ENCODE assay signal across 7 cellular contexts in genomic region chrX:84501798-84502628, GRCh38. TPM values are rescaled to one million over a fixed set of nuclear protein-coding genes. Genes with fewer than 3 reads are reported as not detected.
DNase-seq lines count a peak whose midpoint lies in the region; ATAC-seq and TF ChIP-seq lines count a peak whose summit lies in the region.

TSS of gene HDX (minus strand) at chrX:84502453. CDS start at chrX:84475397, 27,056 bp downstream.

- no peaks in the 10 kb centered on the region for H3K36me3 ChIP-seq in effector memory CD4-positive, alpha-beta T cell (ENCODE audit: control insufficient read depth, insufficient read depth, low read length)
- no peaks in the 10 kb centered on the region for H3K36me3 ChIP-seq in lower lobe of right lung

- H3K9me3 ChIP-seq in effector memory CD4-positive, alpha-beta T cell (ENCODE audit: control insufficient read depth, low read length), result no peaks in the 10 kb centered on the region
- H3K9me3 ChIP-seq in lower lobe of right lung, result no peaks in the 10 kb centered on the region

- no peaks in the 10 kb centered on the region for H3K4me1 ChIP-seq in effector memory CD4-positive, alpha-beta T cell (ENCODE audit: control insufficient read depth, insufficient read depth, low read length, poor library complexity, severe bottlenecking)
- no peaks in the 10 kb centered on the region for H3K4me1 ChIP-seq in lower lobe of right lung

- H3K27me3 ChIP-seq in effector memory CD4-positive, alpha-beta T cell (replicated peaks; ENCODE audit: control insufficient read depth, insufficient read depth, low read length, poor library complexity, severe bottlenecking), result no peaks in the 10 kb centered on the region
- no peaks in the 10 kb centered on the region for H3K27me3 ChIP-seq in lower lobe of right lung (ENCODE audit: low read depth)

- H3K27ac ChIP-seq in effector memory CD4-positive, alpha-beta T cell (ENCODE audit: insufficient read depth, low read length, poor library complexity, severe bottlenecking), result peak within 1 kb of the TSS; percentile 33
- peak within 1 kb of the TSS; percentile 87 for H3K27ac ChIP-seq in lower lobe of right lung

- peak within 1 kb of the TSS; percentile 37 for H3K4me3 ChIP-seq in effector memory CD4-positive, alpha-beta T cell (ENCODE audit: insufficient read depth, low read depth, low read length, poor library complexity, severe bottlenecking)
- peak within 1 kb of the TSS; percentile 59 for H3K4me3 ChIP-seq in lower lobe of right lung

- intact Hi-C loops in lower lobe of right lung (cut with DNase I), result no loop called here

- peak; percentile 58 for DNase-seq in NCI-H510A (lab: John Stamatoyannopoulos, UW)
- peak; percentile 75 for DNase-seq in activated CD8-positive, alpha-beta memory T cell treated with anti-CD3 and anti-CD28 coated beads for 24 hours
- DNase-seq in effector memory CD4-positive, alpha-beta T cell, result peak in 2 of 3 donors; percentile 12 to 15
- DNase-seq in lower lobe of right lung, result peak; percentile 90
- DNase-seq in stimulated activated CD4-positive, alpha-beta T cell treated with anti-CD3 and anti-CD28 coated beads, Interleukin-4, amount 100 ng/mL, for 4 hours, result peak; percentile 41 to 64

- ATAC-seq in GM18858 (IDR thresholded peaks at IDR 0.05; ENCODE audit: unreplicated experiment), result peak; percentile 66
- peak; percentile 96 for ATAC-seq in HG03066 (IDR thresholded peaks at IDR 0.05; ENCODE audit: low read depth, unreplicated experiment)
- ATAC-seq in lower lobe of right lung, result peak; percentile 99

- TF ChIP-seq CTCF in lower lobe of right lung (IDR thresholded peaks at IDR 0.05), result no peak

RNA-seq across cellular contexts. Expression of gene HDX, which starts in this region (rescaled TPM):
- total RNA-seq in lower lobe of right lung, result 3.2 TPM

Comparison
In these comparisons a context has a peak if more than half of its experiments do, and no peak if none do; other contexts are left out.
1. Peak in every context shown above with its lines: DNase-seq, ATAC-seq, H3K4me3 ChIP-seq and H3K27ac ChIP-seq.
2. DNase-seq: peak in every context shown above with its lines; median percentile 90 in lower lobe of right lung; 75 in activated CD8-positive, alpha-beta memory T cell treated with anti-CD3 and anti-CD28 coated beads for 24 hours; 58 in NCI-H510A; 52 in stimulated activated CD4-positive, alpha-beta T cell treated with anti-CD3 and anti-CD28 coated beads, Interleukin-4, amount 100 ng/mL, for 4 hours; 14 in effector memory CD4-positive, alpha-beta T cell.